ENCODE assay signal across 8 cellular contexts in the genomic region with DNA sequence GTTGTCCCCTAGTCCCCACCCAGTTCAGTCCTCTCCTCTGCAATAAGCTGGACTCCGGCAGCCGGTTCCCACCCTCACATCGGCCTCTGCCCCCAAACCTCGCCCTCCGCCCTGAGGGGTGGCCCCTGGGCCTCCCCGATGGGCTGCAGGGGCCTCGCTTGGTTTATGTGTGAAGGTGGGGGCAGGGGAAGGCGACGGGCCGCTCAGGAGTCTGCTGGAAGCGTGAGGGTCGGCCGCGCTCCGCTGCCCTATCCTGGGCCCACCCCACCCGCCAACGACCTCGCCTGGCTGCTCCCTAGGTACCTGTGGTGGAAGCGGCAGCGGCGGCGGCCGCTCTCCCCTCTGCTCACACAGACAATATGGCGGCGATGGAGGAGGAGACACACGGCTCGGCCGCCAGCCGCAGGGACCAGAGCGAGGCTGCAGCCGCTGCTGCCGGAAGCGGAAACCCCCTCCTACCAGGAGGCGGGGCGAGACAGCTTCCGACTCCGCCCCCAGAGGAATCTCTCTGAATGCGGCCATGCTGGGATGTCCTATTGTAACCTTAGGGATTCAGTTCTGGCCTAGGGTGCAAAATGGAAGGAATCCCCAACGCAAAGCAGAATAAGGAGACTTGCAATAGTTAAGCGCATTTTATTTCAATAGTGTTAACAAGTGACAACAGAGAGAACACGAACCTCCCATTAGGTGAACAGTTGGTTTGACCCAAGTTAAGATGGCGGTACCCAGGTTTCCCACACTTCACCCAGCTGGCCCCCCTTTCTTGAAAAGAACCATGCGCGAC. TPM values are rescaled to one million over a fixed set of nuclear protein-coding genes. Genes with fewer than 3 reads are reported as not detected.
A peak's percentile ranks its signal among the peaks of the same experiment; 100 is the strongest.
DNase-seq lines count a peak whose midpoint lies in the region; ATAC-seq, FAIRE-seq and TF ChIP-seq lines count a peak whose summit lies in the region.

A gene (minus strand): TSS at position 422 of the 784 bp plus-strand sequence. CDS start 35,239 bp downstream, outside the sequence.

- intact Hi-C loops in body of pancreas (cut with DNase I): no loop called here
- intact Hi-C loops in sciatic nerve (cut with DNase I): loop anchor here (5.0 kb wide), 1 partner anchor 924 kb away; a partner anchor contains a TSS

- FAIRE-seq in TTC549 (lab: Jason Lieb, UNC): peak; percentile 76

- no peaks in the 10 kb centered on the region for H3K27me3 ChIP-seq in body of pancreas

- peak within 1 kb of the TSS; percentile 72 for H3K27ac ChIP-seq in 22Rv1
- H3K27ac ChIP-seq in body of pancreas: peak within 1 kb of the TSS; percentile 83 to 92 (median 88)

- ATAC-seq in GM18520 (IDR thresholded peaks at IDR 0.05; ENCODE audit: unreplicated experiment) (peak; percentile 90), HG03064 (IDR thresholded peaks at IDR 0.05; ENCODE audit: low read depth, unreplicated experiment) (peak; percentile 92), body of pancreas (peak; percentile 98), sciatic nerve (peak; percentile 99)

- WGBS in body of pancreas, 2 donors: 0% methylated on average over 7 to 40 of the region's 44 CpGs

- peak; percentile 79 for DNase-seq in NCI-H2107 treated with DMSO at 0.1 percent for 48 hours (lab: John Stamatoyannopoulos, UW; ENCODE audit: unreplicated experiment)
- DNase-seq in body of pancreas: peak; percentile 94 to 96 (median 96)
- peak; percentile 68 for DNase-seq in iPS DF 19.7 (ENCODE audit: low read depth, low spot score)
- DNase-seq in sciatic nerve (ENCODE audit: low spot score): peak; percentile 97

- peaks cover 42% of the 10 kb centered on the region for H3K4me1 ChIP-seq in body of pancreas

- H3K36me3 ChIP-seq in body of pancreas (replicated peaks in 1 of 2; ENCODE audit: insufficient read depth in 1 of 2, low read depth in 2 of 2): no peaks in the 10 kb centered on the region

- H3K4me3 ChIP-seq in body of pancreas: peak within 1 kb of the TSS; percentile 88 to 99

- no peaks in the 10 kb centered on the region for H3K9me3 ChIP-seq in body of pancreas

- TF ChIP-seq CTCF in 22Rv1 (IDR thresholded peaks at IDR 0.05) (no peak), body of pancreas (IDR thresholded peaks at IDR 0.05) (no peak)

- TF ChIP-seq POLR2A in body of pancreas (IDR thresholded peaks at IDR 0.05): peak; percentile 69 to 89 (median 89)

RNA-seq across cellular contexts. Expression of the gene that starts here (rescaled TPM):
- total RNA-seq in body of pancreas (10 to 100 TPM; 40.5 to 52.7 TPM), sciatic nerve (91.4 TPM)

Comparison
In these comparisons a context has a peak if more than half of its experiments do, and no peak if none do; other contexts are left out.
1. Peak in every context shown above with its lines: DNase-seq, ATAC-seq, H3K4me3 ChIP-seq and H3K27ac ChIP-seq.